Comparison of ENCODE assay signal across 16 cellular contexts in genomic region chr16:66133641-66134402, GRCh38.
A peak's percentile ranks its signal among the peaks of the same experiment; 100 is the strongest.
DNase-seq lines count a peak whose midpoint lies in the region; ATAC-seq, FAIRE-seq and TF ChIP-seq lines count a peak whose summit lies in the region.
"Had no signal": no experiment of that assay in that cellular context is flagged by ENCODE, and none has a peak within 500 bp of the region (broad histone marks: within the 10 kb centered on the region; RNA-seq: fewer than 3 reads in every experiment).

No MANE protein-coding gene starts in this region.

- peak; percentile 41 for ATAC-seq in left lung
- no peak for ATAC-seq in HG03520 (IDR thresholded peaks at IDR 0.05; ENCODE audit: unreplicated experiment)
- ATAC-seq: PC-3 had no signal

- H3K9me3 ChIP-seq in left lung = no peaks in the 10 kb centered on the region
- H3K9me3 ChIP-seq: SJSA1 had no signal

- H3K27me3 Mint-ChIP-seq in type B pancreatic cell = peaks cover 57% of the 10 kb centered on the region

- H3K4me3 ChIP-seq in bronchial epithelial cell (ENCODE audit: low read depth, low read length) (no peak overlapping the region), left lung (peak overlapping the region; percentile 4 to 11)
- H3K4me3 ChIP-seq: SJSA1 had no signal

- FAIRE-seq in bronchial epithelial cell (lab: Jason Lieb, UNC) = peak; percentile 7

- no peak overlapping the region for H3K4me3 Mint-ChIP-seq in type B pancreatic cell
- H3K4me3 Mint-ChIP-seq: H9 had no signal

- H3K4me1 Mint-ChIP-seq in type B pancreatic cell (ENCODE audit: unreplicated experiment) = peaks cover 26% of the 10 kb centered on the region

- H3K36me3 ChIP-seq in bronchial epithelial cell (ENCODE audit: control insufficient read depth, insufficient read depth, low read length) = no peaks in the 10 kb centered on the region
- H3K36me3 ChIP-seq in left lung = no peaks in the 10 kb centered on the region
- H3K36me3 ChIP-seq: SJSA1 had no signal

- H3K27ac Mint-ChIP-seq in type B pancreatic cell = peak overlapping the region; percentile 19

- peak overlapping the region; percentile 6 to 72 for H3K27ac ChIP-seq in left lung
- H3K27ac ChIP-seq: SJSA1 had no signal

- DNase-seq in EH (ENCODE audit: low read depth) (peak; percentile 48), bronchial epithelial cell (ENCODE audit: low read depth) (no peak), left lung (no peak), type B pancreatic cell (ENCODE audit: extremely low spot score, unreplicated experiment) (no peak), HT-29 (ENCODE audit: low spot score) (no peak)
- DNase-seq in stimulated activated naive CD4-positive, alpha-beta T cell treated with Interleukin-2 at 50 U/mL for 16 hours (lab: John Stamatoyannopoulos, UW) = no peak
- DNase-seq: C1 segment of cervical spinal cord, H9, MV-4-11, NCI-H1417 treated with DMSO at 0.1 percent for 48 hours, NCI-H2029 treated with DMSO at 0.1 percent for 48 hours, NCI-H2227 treated with DMSO at 0.1 percent for 48 hours, NCI-H526 treated with DMSO at 0.1 percent for 48 hours, PC-3 had no signal

- H3K36me3 Mint-ChIP-seq in type B pancreatic cell = no peaks in the 10 kb centered on the region

- H3K27me3 ChIP-seq in bronchial epithelial cell (ENCODE audit: control insufficient read depth, insufficient read depth, low read length) (no peaks in the 10 kb centered on the region), left lung (peaks cover 0 to 18% of the 10 kb centered on the region in 2 donors)
- H3K27me3 ChIP-seq: SJSA1 had no signal

- H3K4me1 ChIP-seq in left lung = no peaks in the 10 kb centered on the region

- no peak for TF ChIP-seq CTCF in bronchial epithelial cell (IDR thresholded peaks at IDR 0.05; ENCODE audit: insufficient read depth, low read length, severe bottlenecking)
- TF ChIP-seq CTCF in left lung (IDR thresholded peaks at IDR 0.05) = no peak
- no peak for TF ChIP-seq CTCF in type B pancreatic cell (conservative IDR thresholded peaks at IDR 0.05)

- no peaks in the 10 kb centered on the region for H3K9me3 Mint-ChIP-seq in type B pancreatic cell
- H3K9me3 Mint-ChIP-seq: H9 had no signal

- intact Hi-C loops in left lung (cut with DNase I) = no loop called here
